Comparison of ENCODE assay signal across 13 cellular contexts in the genomic region with DNA sequence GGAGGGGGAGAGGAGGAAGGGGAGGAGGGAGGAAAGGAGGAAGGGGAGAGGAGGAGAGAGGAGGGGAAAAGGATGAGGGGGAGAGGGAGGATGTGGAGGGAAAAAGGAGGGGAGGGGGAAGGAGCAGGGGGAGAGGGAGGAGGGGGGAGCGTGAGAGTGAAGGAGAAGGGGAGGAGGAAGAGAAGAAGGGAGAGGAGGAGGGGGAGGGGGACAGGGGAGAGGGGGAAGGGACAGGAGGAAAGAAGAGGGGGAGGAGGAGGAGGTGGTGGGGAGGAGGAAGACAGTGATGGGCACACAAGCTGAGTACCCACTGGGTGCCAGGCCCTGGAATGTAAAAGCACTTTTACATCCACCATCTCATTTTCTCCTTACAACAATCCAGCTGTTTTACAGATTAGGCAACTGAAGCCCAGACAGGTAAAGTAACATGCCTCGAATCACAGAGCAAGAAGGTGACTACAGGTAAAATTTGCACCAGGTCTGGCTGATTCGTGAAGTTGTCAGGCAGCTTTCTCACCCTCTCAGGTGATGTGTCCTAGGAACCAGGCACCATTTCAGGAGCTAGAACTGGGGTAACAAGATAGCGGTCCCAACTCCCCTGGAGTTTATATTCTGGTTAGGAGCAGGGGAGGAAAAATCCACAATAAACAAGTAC. TPM values are rescaled to one million over a fixed set of nuclear protein-coding genes. Genes with fewer than 3 reads are reported as not detected.
DNase-seq lines count a peak whose midpoint lies in the region; ATAC-seq and TF ChIP-seq lines count a peak whose summit lies in the region.
"Had no signal": no experiment of that assay in that cellular context is flagged by ENCODE, and none has a peak within 500 bp of the region (broad histone marks: within the 10 kb centered on the region; RNA-seq: fewer than 3 reads in every experiment).

No MANE protein-coding gene starts in this region.

- H3K4me3 ChIP-seq in heart left ventricle (no peak overlapping the region), colonic mucosa (no peak overlapping the region), mucosa of stomach (ENCODE audit: low read length) (no peak overlapping the region), uterus (no peak overlapping the region)
- H3K4me3 ChIP-seq: pancreas had no signal

- TF ChIP-seq CTCF in heart left ventricle (IDR thresholded peaks at IDR 0.05) (no peak), colonic mucosa (IDR thresholded peaks at IDR 0.05) (no peak), uterus (IDR thresholded peaks at IDR 0.05) (no peak)

- H3K4me1 ChIP-seq in heart left ventricle, result peaks cover 0 to 39% (median 4%) of the 10 kb centered on the region in 12 donors
- H3K4me1 ChIP-seq in colonic mucosa, result peaks cover 6% of the 10 kb centered on the region
- peaks cover 14% of the 10 kb centered on the region for H3K4me1 ChIP-seq in mucosa of stomach (ENCODE audit: control insufficient read depth, insufficient read depth, low read length)
- H3K4me1 ChIP-seq in uterus, result peaks cover 0 to 12% of the 10 kb centered on the region in 2 donors

- H3K27ac ChIP-seq in heart left ventricle, result peak overlapping the region in 5 of 12 donors; percentile 11 to 82 (median 18)
- H3K27ac ChIP-seq in colonic mucosa, result peak overlapping the region; percentile 66
- H3K27ac ChIP-seq in uterus, result peak overlapping the region; percentile 77 to 79

- H3K9me3 ChIP-seq in heart left ventricle (no peaks in the 10 kb centered on the region), colonic mucosa (no peaks in the 10 kb centered on the region), mucosa of stomach (ENCODE audit: control insufficient read depth, low read length) (no peaks in the 10 kb centered on the region), uterus (no peaks in the 10 kb centered on the region)
- H3K9me3 ChIP-seq: pancreas had no signal

- H3K36me3 ChIP-seq in heart left ventricle (no peaks in the 10 kb centered on the region), colonic mucosa (no peaks in the 10 kb centered on the region), mucosa of stomach (ENCODE audit: control insufficient read depth, insufficient read depth, low read length) (no peaks in the 10 kb centered on the region), uterus (no peaks in the 10 kb centered on the region)
- H3K36me3 ChIP-seq: pancreas had no signal

- WGBS in heart left ventricle, 4 donors, result 66 to 82% (median 80%) methylated on average over 4 of the region's 4 CpGs

- ATAC-seq in heart left ventricle, result no peak
- ATAC-seq in HG03108 (IDR thresholded peaks at IDR 0.05; ENCODE audit: unreplicated experiment), result no peak

- TF ChIP-seq POLR2A in heart left ventricle (IDR thresholded peaks at IDR 0.05) (no peak), uterus (IDR thresholded peaks at IDR 0.05) (no peak)

- DNase-seq in cardiac septum (ENCODE audit: low spot score), result peak; percentile 78
- DNase-seq in heart left ventricle, result no peak
- no peak for DNase-seq in colonic mucosa
- no peak for DNase-seq in uterus
- no peak for DNase-seq in activated CD4-positive, alpha-beta T cell treated with anti-CD3 and anti-CD28 coated beads for 48 hours
- no peak for DNase-seq in NCI-H2171 (lab: John Stamatoyannopoulos, UW)
- DNase-seq: caudate nucleus; NCI-H446 treated with DMSO at 0.1 percent for 48 hours; SIG-M5; stimulated activated CD4-positive, alpha-beta T cell treated with anti-CD3 and anti-CD28 coated beads, Interleukin-4, amount 100 ng/mL, for 1 hour had no signal

- intact Hi-C loops in cardiac septum (cut with DNase I), result loop anchor here (10.0 kb wide), 1 partner anchor 102 kb away; no protein-coding TSS in a partner anchor
- intact Hi-C loops in heart left ventricle (cut with DNase I), result no loop called here
- intact Hi-C loops in colonic mucosa (cut with DNase I), result no loop called here
- intact Hi-C loops in uterus (cut with DNase I; ENCODE audit: low total_unique reads), result no loop called here

- H3K27me3 ChIP-seq in heart left ventricle (no peaks in the 10 kb centered on the region), colonic mucosa (no peaks in the 10 kb centered on the region), mucosa of stomach (ENCODE audit: control insufficient read depth, insufficient read depth, low read length) (no peaks in the 10 kb centered on the region), uterus (no peaks in the 10 kb centered on the region)
- H3K27me3 ChIP-seq: pancreas had no signal

- H3K9ac ChIP-seq in colonic mucosa (ENCODE audit: low read depth in 2 of 2, low read length in 2 of 2) (peak overlapping the region in 1 of 2 donors; percentile 46), mucosa of stomach (ENCODE audit: low read length) (peak overlapping the region; percentile 5)

RNA-seq across cellular contexts. Expression of a gene that starts 10.0 kb away (rescaled TPM):
- 40.5 TPM for total RNA-seq in cardiac septum
- 100 to 1,000 TPM in 1 of 9 donors, 10 to 100 TPM in 8; 34.1 to 133 (median 54.0) TPM for total RNA-seq in heart left ventricle
- polyA plus RNA-seq in heart left ventricle, result 10 to 100 TPM; 12.2 to 32.5 TPM
- total RNA-seq in colonic mucosa, result 100 to 1,000 TPM; 144 to 211 TPM
- 100 to 1,000 TPM in 1 of 4 donors, 10 to 100 TPM in 3; 46.9 to 163 (median 73.2) TPM for total RNA-seq in uterus
